26 cellular contexts compared by ENCODE assay signal in the genomic region with DNA sequence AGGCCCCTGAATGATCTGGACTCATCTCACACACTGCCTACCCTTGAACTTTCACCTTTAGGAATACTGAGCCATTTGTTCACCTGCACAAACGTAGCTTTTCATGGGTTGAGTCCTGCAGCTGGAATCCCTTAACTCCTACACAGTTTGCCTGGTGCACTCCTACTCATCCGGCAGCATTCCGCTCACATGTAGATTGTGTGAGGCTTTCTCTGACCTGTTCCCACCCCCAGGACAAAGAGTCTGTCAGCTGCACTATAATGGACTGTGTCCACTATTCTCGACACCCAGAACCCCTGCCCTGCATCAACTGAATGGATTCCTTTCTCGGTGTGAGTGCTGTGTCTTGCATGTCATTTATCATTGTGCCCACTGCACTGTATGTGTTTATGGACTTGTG. TPM values are rescaled to one million over a fixed set of nuclear protein-coding genes. Genes with fewer than 3 reads are reported as not detected.
DNase-seq lines count a peak whose midpoint lies in the region; TF ChIP-seq lines count a peak whose summit lies in the region.
"Had no signal": no experiment of that assay in that cellular context is flagged by ENCODE, and none has a peak within 500 bp of the region (broad histone marks: within the 10 kb centered on the region; RNA-seq: fewer than 3 reads in every experiment).

No MANE protein-coding gene starts in this region.

- DNase-seq in COLO829 (ENCODE audit: low spot score) (peak; percentile 79), amniotic epithelial cell (ENCODE audit: low read depth) (peak; percentile 36), left kidney (ENCODE audit: low read depth, low spot score) (peak; percentile 62), vagina (ENCODE audit: extremely low spot score in 2 of 2) (no peak), breast epithelium (ENCODE audit: low spot score in 2 of 2) (no peak), NCI-H146 treated with DMSO at 0.1 percent for 48 hours (lab: John Stamatoyannopoulos, UW; ENCODE audit: unreplicated experiment) (no peak)
- no peak for DNase-seq in stimulated activated CD4-positive, alpha-beta T cell treated with anti-CD3 and anti-CD28 coated beads, Interleukin-1b, Interleukin-23, amount 100 ng/mL, for 48 hours
- DNase-seq: 8988T; ACHN; BE2C; Calu3; CD8-positive, alpha-beta memory T cell; DMS79 treated with DMSO at 0.1 percent for 48 hours; GF-D8; Karpas-422; NCI-H1092; NCI-H1417 treated with DMSO at 0.1 percent for 48 hours; NCI-H187; NCI-H2081 treated with DMSO at 0.1 percent for 48 hours; NCI-H2171; NCI-H226; NCI-H510A; NCI-H69; SHP77 treated with DMSO at 0.1 percent for 48 hours had no signal

- H3K4me3 ChIP-seq in neutrophil (ENCODE audit: low read depth in 1 of 2, low read length in 1 of 2) (no peak overlapping the region), vagina (no peak overlapping the region), breast epithelium (no peak overlapping the region)

- TF ChIP-seq POLR2A in vagina (IDR thresholded peaks at IDR 0.05) (no peak), breast epithelium (IDR thresholded peaks at IDR 0.05) (no peak)

- H3K27me3 ChIP-seq in neutrophil (no peaks in the 10 kb centered on the region), vagina (no peaks in the 10 kb centered on the region), breast epithelium (no peaks in the 10 kb centered on the region)
- H3K27me3 ChIP-seq: BE2C had no signal

- H3K36me3 ChIP-seq in neutrophil = no peaks in the 10 kb centered on the region
- no peaks in the 10 kb centered on the region for H3K36me3 ChIP-seq in vagina
- no peaks in the 10 kb centered on the region for H3K36me3 ChIP-seq in breast epithelium
- H3K36me3 ChIP-seq: BE2C had no signal

- TF ChIP-seq CTCF in neutrophil (IDR thresholded peaks at IDR 0.05) (no peak), vagina (IDR thresholded peaks at IDR 0.05) (no peak), breast epithelium (IDR thresholded peaks at IDR 0.05) (no peak)

- H3K4me1 ChIP-seq in neutrophil (ENCODE audit: control insufficient read depth in 1 of 2, insufficient read depth in 1 of 2, low read depth in 1 of 2, low read length in 1 of 2) (peaks cover 10 to 14% of the 10 kb centered on the region in 2 experiments), vagina (peaks cover 30% of the 10 kb centered on the region), breast epithelium (no peaks in the 10 kb centered on the region)
- H3K4me1 ChIP-seq: BE2C had no signal

- H3K27ac ChIP-seq in neutrophil (peak overlapping the region; percentile 56), vagina (no peak overlapping the region), breast epithelium (no peak overlapping the region)
- H3K27ac ChIP-seq: RWPE1 had no signal

- intact Hi-C loops in vagina (cut with DNase I) (no loop called here), breast epithelium (cut with DNase I; ENCODE audit: low total_unique reads) (no loop called here)

- H3K9me3 ChIP-seq in neutrophil = no peaks in the 10 kb centered on the region
- no peaks in the 10 kb centered on the region for H3K9me3 ChIP-seq in vagina
- no peaks in the 10 kb centered on the region for H3K9me3 ChIP-seq in breast epithelium
- H3K9me3 ChIP-seq: BE2C had no signal

RNA-seq across cellular contexts. Expression of gene EPHB3, which starts 54.8 kb away (rescaled TPM):
- 17.7 TPM for total RNA-seq in vagina
- 10 to 100 TPM in 1 of 3 donors, 1 to 10 TPM in 1, under 1 TPM in 1; 0.32 to 25.3 (median 7.9) TPM for total RNA-seq in breast epithelium

Comparison
In these comparisons a context has a peak if more than half of its experiments do, and no peak if none do; other contexts are left out.
1. DNase-seq: peak in COLO829 (single experiment), amniotic epithelial cell (single experiment) and left kidney (single experiment); none in vagina (0 of 2), breast epithelium (0 of 2), NCI-H146 treated with DMSO at 0.1 percent for 48 hours (single experiment) and stimulated activated CD4-positive, alpha-beta T cell treated with anti-CD3 and anti-CD28 coated beads, Interleukin-1b, Interleukin-23, amount 100 ng/mL, for 48 hours (single experiment).